ENCODE assay signal across 10 cellular contexts in genomic region chr18:6731197-6731596, GRCh38. TPM values are rescaled to one million over a fixed set of nuclear protein-coding genes. Genes with fewer than 3 reads are reported as not detected.
DNase-seq lines count a peak whose midpoint lies in the region; ATAC-seq and TF ChIP-seq lines count a peak whose summit lies in the region.
"Had no signal": no experiment of that assay in that cellular context is flagged by ENCODE, and none has a peak within 500 bp of the region (broad histone marks: within the 10 kb centered on the region; RNA-seq: fewer than 3 reads in every experiment).

No MANE protein-coding gene starts in this region.

- H3K27me3 Mint-ChIP-seq in T-cell = peaks cover 16 to 28% of the 10 kb centered on the region in 2 donors

- no peaks in the 10 kb centered on the region for H3K27me3 ChIP-seq in HUES48 (ENCODE audit: control insufficient read depth, insufficient read depth, low read length)
- H3K27me3 ChIP-seq in brain microvascular endothelial cell (replicated peaks) = no peaks in the 10 kb centered on the region
- H3K27me3 ChIP-seq in mesendoderm (ENCODE audit: insufficient read depth, low read length, poor library complexity) = no peaks in the 10 kb centered on the region

- no peak overlapping the region for H2BK120ac ChIP-seq in mesendoderm (ENCODE audit: low read depth, low read length)

- no peaks in the 10 kb centered on the region for H3K79me2 ChIP-seq in mesendoderm (ENCODE audit: control insufficient read depth, insufficient read depth, low read length)

- peaks cover 0 to 6% (median 4%) of the 10 kb centered on the region in 3 donors for H3K4me1 Mint-ChIP-seq in T-cell

- H3K4me3 Mint-ChIP-seq in T-cell = no peak overlapping the region
- H3K4me3 Mint-ChIP-seq: CD4-positive, CD25-positive, alpha-beta regulatory T cell had no signal

- no peak overlapping the region for H4K8ac ChIP-seq in mesendoderm (ENCODE audit: low read depth, low read length)

- TF ChIP-seq CTCF in AG04449 (IDR thresholded peaks at IDR 0.05; ENCODE audit: insufficient read depth, low read length, missing control alignments) (no peak), brain microvascular endothelial cell (IDR thresholded peaks at IDR 0.05; ENCODE audit: low read depth, low read length, missing control alignments) (no peak)

- H2BK5ac ChIP-seq in mesendoderm (ENCODE audit: low read length) = no peak overlapping the region

- no peak overlapping the region for H3K23ac ChIP-seq in mesendoderm (ENCODE audit: low read length)

- peak overlapping the region; percentile 66 for H3K56ac ChIP-seq in mesendoderm (ENCODE audit: low read length)

- CTCF ChIA-PET in AG04449 (lab: Yijun Ruan, JAX) (no interaction called here), T-cell (lab: Charles Lee) (interaction anchor here in 1 of 2 donors (0.7 kb wide), 1 partner anchor 12 kb away, joined by 3 read pairs; no protein-coding TSS in a partner anchor)

- no peaks in the 10 kb centered on the region for H3K79me1 ChIP-seq in mesendoderm (ENCODE audit: low read length)

- no peak overlapping the region for H3K4me3 ChIP-seq in AG04449 (ENCODE audit: low read depth, low read length)
- H3K4me3 ChIP-seq in HUES48 (ENCODE audit: low read depth, low read length) = peak overlapping the region; percentile 86; the same call in 1 of the 2 replicates
- H3K4me3 ChIP-seq in brain microvascular endothelial cell (ENCODE audit: low read depth, low read length) = no peak overlapping the region
- no peak overlapping the region for H3K4me3 ChIP-seq in mesendoderm (ENCODE audit: low read length)

- H3K36me3 ChIP-seq in HUES48 (ENCODE audit: control insufficient read depth, insufficient read depth, low read length) (no peaks in the 10 kb centered on the region), brain microvascular endothelial cell (replicated peaks) (no peaks in the 10 kb centered on the region), mesendoderm (ENCODE audit: control insufficient read depth, insufficient read depth, low read length) (no peaks in the 10 kb centered on the region)

- ATAC-seq in T-cell (replicated peaks in 1 of 4) = no peak

- H3K36me3 Mint-ChIP-seq in T-cell = no peaks in the 10 kb centered on the region
- H3K36me3 Mint-ChIP-seq: CD4-positive, CD25-positive, alpha-beta regulatory T cell had no signal

- H3K27ac ChIP-seq in HUES48 (ENCODE audit: low read depth, low read length) = no peak overlapping the region
- H3K27ac ChIP-seq in brain microvascular endothelial cell = no peak overlapping the region
- no peak overlapping the region for H3K27ac ChIP-seq in mesendoderm (ENCODE audit: low read depth, low read length)

- H3K9ac ChIP-seq in HUES48 (ENCODE audit: low read depth, low read length) = no peak overlapping the region
- H3K9ac ChIP-seq in mesendoderm (ENCODE audit: low read length) = peak overlapping the region; percentile 18

- H3K18ac ChIP-seq in mesendoderm (ENCODE audit: low read length) = peak overlapping the region; percentile 45

- WGBS in mesendoderm (ENCODE audit: extremely low coverage, insufficient coverage, low lambda C conversion rate) = no CpG with 5 or more reads among the region's 6 CpGs

- DNase-seq in AG04449 (ENCODE audit: low read depth, low spot score) = peak; percentile 75
- DNase-seq in brain microvascular endothelial cell = peak; percentile 74
- DNase-seq in mesendoderm = peak; percentile 37
- no peak for DNase-seq in stimulated activated CD4-positive, alpha-beta T cell treated with anti-CD3 and anti-CD28 coated beads, Interleukin-4, amount 100 ng/mL, for 4 hours
- DNase-seq in epidermal melanocyte (ENCODE audit: insufficient read length, low spot score) = no peak
- no peak for DNase-seq in A172 (ENCODE audit: low spot score)
- DNase-seq in T-cell = no peak
- DNase-seq: CD4-positive, CD25-positive, alpha-beta regulatory T cell; stimulated activated CD4-positive, alpha-beta T cell treated with anti-CD3 and anti-CD28 coated beads, Interleukin-2, amount 100 ng/mL, for 48 hours had no signal

- H2AK5ac ChIP-seq in mesendoderm (ENCODE audit: low read length) = no peak overlapping the region

- POLR2A ChIA-PET in AG04449 (lab: Yijun Ruan, JAX) (interaction anchor here (0.7 to 2.1 kb wide), 2 partner anchors 10 to 16 kb away, joined by 3 to 12 read pairs; no protein-coding TSS in a partner anchor), T-cell (lab: Charles Lee) (no interaction called here)

- no peak overlapping the region for H2BK15ac ChIP-seq in mesendoderm (replicated peaks; ENCODE audit: low read depth)

- no peak overlapping the region for H3K27ac Mint-ChIP-seq in T-cell
- H3K27ac Mint-ChIP-seq: CD4-positive, CD25-positive, alpha-beta regulatory T cell had no signal

- peaks cover 0 to 9% (median 7%) of the 10 kb centered on the region in 3 donors for H3K9me3 Mint-ChIP-seq in T-cell

- in situ Hi-C loops in brain microvascular endothelial cell (cut with HindIII; ENCODE audit: low pct_ligation_motif_present, low sequenced_read_pairs) = loop anchor here (25.0 kb wide), 1 partner anchor 94 kb away; no protein-coding TSS in a partner anchor

- H4K5ac ChIP-seq in mesendoderm (ENCODE audit: low read length) = no peak overlapping the region

- H3K9me3 ChIP-seq in HUES48 (ENCODE audit: control insufficient read depth, insufficient read depth, low read length) = no peaks in the 10 kb centered on the region

- H3K4me1 ChIP-seq in HUES48 (ENCODE audit: control insufficient read depth, insufficient read depth, low read length) (peaks cover 57% of the 10 kb centered on the region), mesendoderm (ENCODE audit: control insufficient read depth, low read depth, low read length) (peaks cover 7% of the 10 kb centered on the region)

- H3K4me2 ChIP-seq in mesendoderm (ENCODE audit: low read length) = no peak overlapping the region

- peak overlapping the region; percentile 43 for H3K4ac ChIP-seq in mesendoderm (ENCODE audit: low read depth, low read length)

RNA-seq across cellular contexts. Expression of gene ARHGAP28, which starts 1.7 kb away (rescaled TPM):
- polyA plus RNA-seq in mesendoderm (2013, experiment 1 of 2) = 10.2 TPM
- 10.4 TPM for polyA plus RNA-seq in mesendoderm (2013, experiment 2 of 2)
- 20.4 and 24.3 TPM in 2 replicates for total RNA-seq in A172 (2014; rRNA removed; shearing (Covaris generic))
- total RNA-seq in T-cell = under 1 TPM in 1 of 5 donors, not detected in 4; 0.29 TPM
- total RNA-seq: CD4-positive, CD25-positive, alpha-beta regulatory T cell had no signal
- polyA plus RNA-seq: CD4-positive, CD25-positive, alpha-beta regulatory T cell had no signal

Comparison
In these comparisons a context has a peak if more than half of its experiments do, and no peak if none do; other contexts are left out.
1. DNase-seq: peak in AG04449 (single experiment), brain microvascular endothelial cell (single experiment) and mesendoderm (single experiment); none in stimulated activated CD4-positive, alpha-beta T cell treated with anti-CD3 and anti-CD28 coated beads, Interleukin-4, amount 100 ng/mL, for 4 hours (0 of 2), epidermal melanocyte (single experiment), A172 (single experiment) and T-cell (0 of 34).
2. RNA of gene ARHGAP28, which starts 1.7 kb away (total RNA-seq): 20.4 to 24.3 TPM in A172; 0.29 TPM in T-cell; every median in the first group is over 10 times any median in the second.